23 cellular contexts compared by ENCODE assay signal in the genomic region with DNA sequence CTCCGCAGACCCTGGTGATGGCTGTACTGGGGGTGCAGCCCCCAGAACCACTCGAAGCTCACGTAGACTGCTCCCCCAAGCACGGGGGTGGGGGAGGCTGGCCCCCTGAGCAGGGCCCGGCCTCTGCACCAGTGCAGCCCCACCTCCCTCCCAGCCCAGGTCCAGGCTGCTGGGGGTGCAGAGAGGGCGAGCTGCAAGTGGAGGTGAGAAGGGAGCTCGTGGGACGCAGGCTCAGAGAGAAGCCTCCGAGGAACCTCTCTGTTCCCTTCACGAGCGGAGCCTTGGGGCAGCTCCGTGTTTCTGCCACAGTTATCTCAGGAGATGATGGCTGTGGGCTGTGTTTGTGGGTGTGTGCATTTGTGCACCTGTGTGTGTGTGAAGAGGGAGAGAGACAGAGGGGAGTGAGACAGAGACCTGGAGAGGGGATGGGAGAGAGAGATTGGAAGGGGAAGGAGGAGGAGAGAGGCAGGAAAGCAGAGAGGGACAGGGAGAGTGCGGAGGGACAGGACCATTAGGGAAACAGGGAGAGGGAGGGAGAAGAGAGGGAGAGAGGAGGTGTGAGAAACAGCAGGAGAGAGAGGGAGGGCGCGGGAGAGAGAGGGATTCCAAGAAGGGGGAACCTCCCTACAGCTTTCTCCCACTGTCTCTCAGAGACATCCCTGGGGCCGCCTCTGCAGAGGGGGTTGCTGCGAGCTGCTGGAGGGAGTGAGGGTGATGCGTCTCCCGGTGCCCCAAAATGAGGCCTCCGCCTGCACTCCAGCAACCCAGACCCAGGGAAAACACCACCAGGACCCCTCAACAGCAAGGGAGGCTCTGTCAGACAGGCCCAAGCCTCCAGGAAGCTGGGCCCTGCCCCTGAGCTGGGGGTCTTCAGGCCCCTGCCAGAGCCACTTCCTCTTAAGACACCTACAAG.
DNase-seq lines count a peak whose midpoint lies in the region; ATAC-seq and TF ChIP-seq lines count a peak whose summit lies in the region.
"Had no signal": no experiment of that assay in that cellular context is flagged by ENCODE, and none has a peak within 500 bp of the region (broad histone marks: within the 10 kb centered on the region; RNA-seq: fewer than 3 reads in every experiment).

No MANE protein-coding gene starts in this region.

- peak overlapping the region; percentile 1 for H3K27ac Mint-ChIP-seq in progenitor cell of endocrine pancreas
- H3K27ac Mint-ChIP-seq: B cell; CD4-positive, CD25-positive, alpha-beta regulatory T cell had no signal

- peaks cover 19 to 100% (median 86%) of the 10 kb centered on the region in 10 experiments; a peak in 19 of 20 replicates for H3K4me1 ChIP-seq in BLaER1 treated with 17β-estradiol and CSF1 and Interleukin-3, amounts not matched to agents 10 nM and 100 nM
- H3K4me1 ChIP-seq in HEK293 (ENCODE audit: control insufficient read depth, insufficient read depth, low read length) (no peaks in the 10 kb centered on the region), lower lobe of right lung (no peaks in the 10 kb centered on the region)
- H3K4me1 ChIP-seq: HAP-1 had no signal

- H4K20me1 ChIP-seq in BLaER1 treated with 17β-estradiol and CSF1 and Interleukin-3, amounts not matched to agents 10 nM and 100 nM = peaks cover 0 to 8% (median 0%) of the 10 kb centered on the region in 11 experiments; a peak in 3 of 22 replicates

- H3K9me3 Mint-ChIP-seq in progenitor cell of endocrine pancreas (ENCODE audit: low read depth) = no peaks in the 10 kb centered on the region

- H3K36me3 ChIP-seq in BLaER1 treated with 17β-estradiol and CSF1 and Interleukin-3, amounts not matched to agents 10 nM and 100 nM = no peaks in the 10 kb centered on the region
- H3K36me3 ChIP-seq in HEK293 (ENCODE audit: control insufficient read depth in 2 of 2, insufficient read depth in 1 of 2, low read length in 2 of 2) (no peaks in the 10 kb centered on the region), lower lobe of right lung (no peaks in the 10 kb centered on the region)
- H3K36me3 ChIP-seq: HAP-1, MG63 had no signal

- no peak overlapping the region for H3K4me3 ChIP-seq in BLaER1 treated with 17β-estradiol and CSF1 and Interleukin-3, amounts not matched to agents 10 nM and 100 nM
- H3K4me3 ChIP-seq in HEK293 (ENCODE audit: low read depth, low read length) = no peak overlapping the region
- no peak overlapping the region for H3K4me3 ChIP-seq in lower lobe of right lung
- H3K4me3 ChIP-seq: A549, HAP-1, K562, MG63 had no signal

- peak; percentile 24 for DNase-seq in lower lobe of right lung
- no peak for DNase-seq in progenitor cell of endocrine pancreas (ENCODE audit: low spot score, unreplicated experiment)
- no peak for DNase-seq in superior temporal gyrus (ENCODE audit: extremely low spot score)
- no peak for DNase-seq in GDM1 (lab: John Stamatoyannopoulos, UW)
- no peak for DNase-seq in EL
- DNase-seq: CD4-positive, CD25-positive, alpha-beta regulatory T cell; MG63; NCI-H1417 treated with DMSO at 0.1 percent for 48 hours; NCI-H187 treated with DMSO at 0.1 percent for 48 hours; NCI-H2107; NK-92 treated with Interleukin-12 subunit alpha and Interleukin-12 subunit beta, amount 100 ng/mL, for 24 hours; SIG-M5; SK-N-SH had no signal

- peaks cover 84% of the 10 kb centered on the region for H3K27me3 Mint-ChIP-seq in progenitor cell of endocrine pancreas
- H3K27me3 Mint-ChIP-seq: CD4-positive, CD25-positive, alpha-beta regulatory T cell had no signal

- H3K27me3 ChIP-seq in BLaER1 treated with 17β-estradiol and CSF1 and Interleukin-3, amounts not matched to agents 10 nM and 100 nM = peaks cover 0 to 7% (median 0%) of the 10 kb centered on the region in 11 experiments; a peak in 2 of 22 replicates
- H3K27me3 ChIP-seq in lower lobe of right lung (ENCODE audit: low read depth) = no peaks in the 10 kb centered on the region

- POLR2A ChIA-PET in HEK293 (lab: Yijun Ruan, JAX) = no interaction called here

- TF ChIP-seq CTCF in HEK293 (tag by site-specific recombination; IDR thresholded peaks at IDR 0.05) (no peak), lower lobe of right lung (IDR thresholded peaks at IDR 0.05) (no peak), progenitor cell of endocrine pancreas (IDR thresholded peaks at IDR 0.05; ENCODE audit: unreplicated experiment) (no peak)

- H3K4me3 Mint-ChIP-seq in progenitor cell of endocrine pancreas (ENCODE audit: low read depth) = no peak overlapping the region
- H3K4me3 Mint-ChIP-seq: B cell had no signal

- H3K9ac ChIP-seq in BLaER1 treated with 17β-estradiol and CSF1 and Interleukin-3, amounts not matched to agents 10 nM and 100 nM = no peak overlapping the region
- H3K9ac ChIP-seq: SK-N-SH had no signal

- ATAC-seq in lower lobe of right lung (peak in 1 of 2 donors; percentile 16), GM19463 (IDR thresholded peaks at IDR 0.05; ENCODE audit: unreplicated experiment) (no peak)
- ATAC-seq: A549, HepG2, K562 had no signal

- intact Hi-C loops in lower lobe of right lung (cut with DNase I) = no loop called here

- no peaks in the 10 kb centered on the region for H3K36me3 Mint-ChIP-seq in progenitor cell of endocrine pancreas (ENCODE audit: insufficient read depth)
- H3K36me3 Mint-ChIP-seq: CD4-positive, CD25-positive, alpha-beta regulatory T cell had no signal

- peak overlapping the region in 8 of 11 experiments; percentile 30 to 88 (median 76); a peak in 12 of 22 replicates for H3K4me2 ChIP-seq in BLaER1 treated with 17β-estradiol and CSF1 and Interleukin-3, amounts not matched to agents 10 nM and 100 nM
- H3K4me2 ChIP-seq: A549, SK-N-SH had no signal

- CTCF ChIA-PET in HEK293 (lab: Yijun Ruan, JAX) = no interaction called here

- H3K4me1 Mint-ChIP-seq in progenitor cell of endocrine pancreas (ENCODE audit: low read depth) = no peaks in the 10 kb centered on the region
- H3K4me1 Mint-ChIP-seq: B cell; CD4-positive, CD25-positive, alpha-beta regulatory T cell had no signal

- no peaks in the 10 kb centered on the region for H3K9me3 ChIP-seq in BLaER1 treated with 17β-estradiol and CSF1 and Interleukin-3, amounts not matched to agents 10 nM and 100 nM (replicated peaks in 1 of 11)
- H3K9me3 ChIP-seq in HEK293 (ENCODE audit: control insufficient read depth, insufficient read depth, low read depth, low read length) (no peaks in the 10 kb centered on the region), lower lobe of right lung (no peaks in the 10 kb centered on the region)
- H3K9me3 ChIP-seq: A549, HAP-1, MG63, SK-N-SH had no signal

- no peak overlapping the region for H3K27ac ChIP-seq in BLaER1 treated with 17β-estradiol and CSF1 and Interleukin-3, amounts not matched to agents 10 nM and 100 nM
- no peak overlapping the region for H3K27ac ChIP-seq in HEK293 (ENCODE audit: extremely low read depth, low read depth, low read length)
- H3K27ac ChIP-seq in lower lobe of right lung = no peak overlapping the region
- H3K27ac ChIP-seq: HL-60, RWPE1 had no signal

TF ChIP-seq in HEK293, 187 proteins besides CTCF, POLR2A, EP300 and RAD21:
- no peak for TF ChIP-seq BCL11B (tag by site-specific recombination; IDR thresholded peaks at IDR 0.05; ENCODE audit: low read depth)
- TF ChIP-seq EGR2 (tag by site-specific recombination; IDR thresholded peaks at IDR 0.05; ENCODE audit: low read depth) = peak; percentile 59
